29 cellular contexts compared by ENCODE assay signal in genomic region chr18:78732273-78733210, GRCh38.
"Had no signal": no experiment of that assay in that cellular context is flagged by ENCODE, and none has a peak within 500 bp of the region (broad histone marks: within the 10 kb centered on the region; RNA-seq: fewer than 3 reads in every experiment).

No MANE protein-coding gene starts in this region.

- H3K9ac ChIP-seq: parathyroid adenoma, SK-N-SH had no signal

- H2AFZ ChIP-seq: parathyroid adenoma had no signal

- H3K27me3 Mint-ChIP-seq: activated CD4-positive, alpha-beta T cell treated with anti-CD3 and anti-CD28 coated beads, Interleukin-2, amount 10 ng/mL, durations not matched to agents 7 days and 5 days; activated CD8-positive, alpha-beta memory T cell treated with anti-CD3 and anti-CD28 coated beads, Interleukin-2, amount 10 ng/mL, durations not matched to agents 7 days and 5 days; activated CD8-positive, alpha-beta T cell treated with anti-CD3 and anti-CD28 coated beads for 36 hours; activated naive CD4-positive, alpha-beta T cell treated with anti-CD3 and anti-CD28 coated beads, Interleukin-2, amount 10 ng/mL, durations not matched to agents 7 days and 5 days; activated naive CD8-positive, alpha-beta T cell treated with anti-CD3 and anti-CD28 coated beads, Interleukin-2, amount 10 ng/mL, durations not matched to agents 7 days and 5 days had no signal

- H3K27me3 ChIP-seq: brain microvascular endothelial cell, foreskin keratinocyte, right atrium auricular region, upper lobe of right lung had no signal

- H3K4me2 ChIP-seq: SK-N-SH had no signal

- H3K9me3 Mint-ChIP-seq: activated CD4-positive, alpha-beta T cell treated with anti-CD3 and anti-CD28 coated beads, Interleukin-2, amount 10 ng/mL, durations not matched to agents 7 days and 5 days; activated CD8-positive, alpha-beta T cell treated with anti-CD3 and anti-CD28 coated beads for 36 hours; activated naive CD4-positive, alpha-beta T cell treated with anti-CD3 and anti-CD28 coated beads, Interleukin-2, amount 10 ng/mL, durations not matched to agents 7 days and 5 days; activated naive CD8-positive, alpha-beta T cell treated with anti-CD3 and anti-CD28 coated beads, Interleukin-2, amount 10 ng/mL, durations not matched to agents 7 days and 5 days; activated T-cell treated with anti-CD3 and anti-CD28 coated beads, Interleukin-2, amount 50 U/mL, for 72 hours; nephron progenitor cell; T-helper 1 cell treated with Interleukin-12 subunit alpha and Interleukin-12 subunit beta and Interleukin-4 antibody, amounts not matched to agents 30 μg/mL and 1 μg/mL, for 36 hours had no signal

- H3K36me3 Mint-ChIP-seq: activated CD8-positive, alpha-beta memory T cell treated with anti-CD3 and anti-CD28 coated beads, Interleukin-2, amount 10 ng/mL, durations not matched to agents 7 days and 5 days; activated naive CD4-positive, alpha-beta T cell treated with anti-CD3 and anti-CD28 coated beads, Interleukin-2, amount 10 ng/mL, durations not matched to agents 7 days and 5 days; activated naive CD8-positive, alpha-beta T cell treated with anti-CD3 and anti-CD28 coated beads, Interleukin-2, amount 10 ng/mL, durations not matched to agents 7 days and 5 days had no signal

- H3K4me3 ChIP-seq: esophagus muscularis mucosa, heart left ventricle, left lung, right atrium auricular region, thoracic aorta, upper lobe of right lung had no signal

- H3K4me1 Mint-ChIP-seq: activated CD4-positive, alpha-beta T cell treated with anti-CD3 and anti-CD28 coated beads, Interleukin-2, amount 10 ng/mL, durations not matched to agents 7 days and 5 days; activated CD8-positive, alpha-beta memory T cell treated with anti-CD3 and anti-CD28 coated beads, Interleukin-2, amount 10 ng/mL, durations not matched to agents 7 days and 5 days; activated naive CD4-positive, alpha-beta T cell treated with anti-CD3 and anti-CD28 coated beads, Interleukin-2, amount 10 ng/mL, durations not matched to agents 7 days and 5 days; activated naive CD8-positive, alpha-beta T cell treated with anti-CD3 and anti-CD28 coated beads, Interleukin-2, amount 10 ng/mL, durations not matched to agents 7 days and 5 days; WTC11 had no signal

- H3K9me3 ChIP-seq: esophagus muscularis mucosa, heart left ventricle, left lung, right atrium auricular region, SK-N-SH, thoracic aorta, upper lobe of right lung had no signal

- FAIRE-seq: astrocyte had no signal

- H3K27ac Mint-ChIP-seq: activated CD4-positive, alpha-beta T cell treated with anti-CD3 and anti-CD28 coated beads, Interleukin-2, amount 10 ng/mL, durations not matched to agents 7 days and 5 days; activated CD8-positive, alpha-beta memory T cell treated with anti-CD3 and anti-CD28 coated beads, Interleukin-2, amount 10 ng/mL, durations not matched to agents 7 days and 5 days; activated CD8-positive, alpha-beta T cell treated with anti-CD3 and anti-CD28 coated beads for 36 hours; activated naive CD4-positive, alpha-beta T cell treated with anti-CD3 and anti-CD28 coated beads, Interleukin-2, amount 10 ng/mL, durations not matched to agents 7 days and 5 days; activated naive CD8-positive, alpha-beta T cell treated with anti-CD3 and anti-CD28 coated beads, Interleukin-2, amount 10 ng/mL, durations not matched to agents 7 days and 5 days; activated T-cell treated with anti-CD3 and anti-CD28 coated beads, Interleukin-2, amount 50 U/mL, for 72 hours; nephron progenitor cell; T-helper 1 cell treated with Interleukin-12 subunit alpha and Interleukin-12 subunit beta and Interleukin-4 antibody, amounts not matched to agents 30 μg/mL and 1 μg/mL, for 36 hours had no signal

- H3K4me3 Mint-ChIP-seq: activated CD4-positive, alpha-beta T cell treated with anti-CD3 and anti-CD28 coated beads, Interleukin-2, amount 10 ng/mL, durations not matched to agents 7 days and 5 days; activated CD8-positive, alpha-beta memory T cell treated with anti-CD3 and anti-CD28 coated beads, Interleukin-2, amount 10 ng/mL, durations not matched to agents 7 days and 5 days; activated CD8-positive, alpha-beta T cell treated with anti-CD3 and anti-CD28 coated beads for 36 hours; activated naive CD4-positive, alpha-beta T cell treated with anti-CD3 and anti-CD28 coated beads, Interleukin-2, amount 10 ng/mL, durations not matched to agents 7 days and 5 days; activated naive CD8-positive, alpha-beta T cell treated with anti-CD3 and anti-CD28 coated beads, Interleukin-2, amount 10 ng/mL, durations not matched to agents 7 days and 5 days; activated T-cell treated with anti-CD3 and anti-CD28 coated beads, Interleukin-2, amount 50 U/mL, for 72 hours; nephron progenitor cell; T-helper 1 cell treated with Interleukin-12 subunit alpha and Interleukin-12 subunit beta and Interleukin-4 antibody, amounts not matched to agents 30 μg/mL and 1 μg/mL, for 36 hours; WTC11 had no signal

- H3K4me1 ChIP-seq: esophagus muscularis mucosa, foreskin keratinocyte, heart left ventricle, left lung, parathyroid adenoma, right atrium auricular region, upper lobe of right lung had no signal

- H3K79me2 ChIP-seq: parathyroid adenoma had no signal

- ATAC-seq: activated CD8-positive, alpha-beta memory T cell treated with anti-CD3 and anti-CD28 coated beads, Interleukin-2, amount 10 ng/mL, durations not matched to agents 7 days and 5 days; activated CD8-positive, alpha-beta T cell treated with anti-CD3 and anti-CD28 coated beads for 36 hours; activated T-cell treated with anti-CD3 and anti-CD28 coated beads, Interleukin-2, amount 50 U/mL, for 72 hours; foreskin keratinocyte; heart left ventricle; left lung; stimulated activated naive CD8-positive, alpha-beta T cell treated with anti-CD3 and anti-CD28 coated beads, Interleukin-15, Interleukin-2, amounts not matched to agents 100 U/mL and 50 U/mL, for 24 hours; upper lobe of right lung; WTC11 had no signal

- H3K36me3 ChIP-seq: brain microvascular endothelial cell, esophagus muscularis mucosa, heart left ventricle, left lung, right atrium auricular region, thoracic aorta, upper lobe of right lung had no signal

- DNase-seq: activated CD4-positive, alpha-beta T cell treated with anti-CD3 and anti-CD28 coated beads for 1 hour; activated CD4-positive, alpha-beta T cell treated with anti-CD3 and anti-CD28 coated beads, Interleukin-2, amount 10 ng/mL, durations not matched to agents 7 days and 5 days; activated CD8-positive, alpha-beta memory T cell treated with anti-CD3 and anti-CD28 coated beads, Interleukin-2, amount 10 ng/mL, durations not matched to agents 7 days and 5 days; activated CD8-positive, alpha-beta T cell treated with anti-CD3 and anti-CD28 coated beads for 36 hours; activated naive CD4-positive, alpha-beta T cell treated with anti-CD3 and anti-CD28 coated beads, Interleukin-2, amount 10 ng/mL, durations not matched to agents 7 days and 5 days; activated naive CD8-positive, alpha-beta T cell treated with anti-CD3 and anti-CD28 coated beads, Interleukin-2, amount 10 ng/mL, durations not matched to agents 7 days and 5 days; activated T-cell treated with anti-CD3 and anti-CD28 coated beads for 4 hours; activated T-cell treated with anti-CD3 and anti-CD28 coated beads, Interleukin-2, amount 50 U/mL, for 72 hours; amniotic stem cell; brain microvascular endothelial cell; caudate nucleus; foreskin keratinocyte; nephron progenitor cell; nucleus accumbens; SK-N-SH; stimulated activated CD4-positive, alpha-beta T cell treated with anti-CD3 and anti-CD28 coated beads, Interleukin-4, amount 100 ng/mL, for 1 hour; stimulated activated naive CD8-positive, alpha-beta T cell treated with anti-CD3 and anti-CD28 coated beads, Interleukin-15, Interleukin-2, amounts not matched to agents 100 U/mL and 50 U/mL, for 24 hours; SW 1271; T1000; upper lobe of right lung had no signal

- H3K27ac ChIP-seq: brain microvascular endothelial cell, esophagus muscularis mucosa, foreskin keratinocyte, heart left ventricle, left lung, parathyroid adenoma, right atrium auricular region, thoracic aorta, upper lobe of right lung had no signal
